ENCODE assay signal across 11 cellular contexts in the genomic region with DNA sequence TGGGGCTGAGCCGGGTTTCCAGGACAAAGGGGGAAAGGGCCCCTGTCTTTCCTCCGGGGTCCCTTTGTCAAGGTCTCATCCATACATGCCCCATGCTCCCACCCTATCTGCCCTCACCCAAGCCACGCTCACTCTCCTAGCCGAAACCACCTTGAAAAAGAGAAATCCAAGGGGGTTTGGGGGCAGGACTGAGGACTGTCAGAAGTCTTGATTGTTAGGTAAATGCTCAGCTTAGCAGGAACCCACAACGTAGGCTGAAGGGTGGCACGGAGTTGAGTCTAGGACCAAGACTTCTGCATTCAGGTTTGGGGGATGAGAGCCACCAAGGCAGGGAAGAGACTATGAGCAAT. TPM values are rescaled to one million over a fixed set of nuclear protein-coding genes. Genes with fewer than 3 reads are reported as not detected.
A peak's percentile ranks its signal among the peaks of the same experiment; 100 is the strongest.
DNase-seq lines count a peak whose midpoint lies in the region; ATAC-seq and TF ChIP-seq lines count a peak whose summit lies in the region.
"Had no signal": no experiment of that assay in that cellular context is flagged by ENCODE, and none has a peak within 500 bp of the region (broad histone marks: within the 10 kb centered on the region; RNA-seq: fewer than 3 reads in every experiment).

No MANE protein-coding gene starts in this region.

- H3K27ac Mint-ChIP-seq in naive thymus-derived CD8-positive, alpha-beta T cell = peak overlapping the region in 9 of 10 donors; percentile 48 to 92 (median 77)

- no peaks in the 10 kb centered on the region for H3K9me3 Mint-ChIP-seq in naive thymus-derived CD8-positive, alpha-beta T cell

- H3K27me3 ChIP-seq in BLaER1 (no peaks in the 10 kb centered on the region), HCT116 (ENCODE audit: insufficient read depth, low read length) (no peaks in the 10 kb centered on the region)
- H3K27me3 ChIP-seq: esophagus squamous epithelium had no signal

- TF ChIP-seq POLR2A in HCT116 (IDR thresholded peaks at IDR 0.05; ENCODE audit: borderline replicate concordance, extremely low read depth, insufficient read depth, insufficient read length) = no peak

- no peaks in the 10 kb centered on the region for H3K27me3 Mint-ChIP-seq in naive thymus-derived CD8-positive, alpha-beta T cell
- H3K27me3 Mint-ChIP-seq: CD4-positive, CD25-positive, alpha-beta regulatory T cell had no signal

- H3K9ac ChIP-seq in BLaER1 = no peak overlapping the region
- H3K9ac ChIP-seq in HCT116 (ENCODE audit: low read length) = no peak overlapping the region

- no peaks in the 10 kb centered on the region for H3K9me3 ChIP-seq in BLaER1
- no peaks in the 10 kb centered on the region for H3K9me3 ChIP-seq in HCT116 (ENCODE audit: control insufficient read depth in 1 of 2, insufficient read depth in 1 of 2, low read depth in 1 of 2, low read length in 2 of 2)
- H3K9me3 ChIP-seq: esophagus squamous epithelium had no signal

- H3K4me3 Mint-ChIP-seq in naive thymus-derived CD8-positive, alpha-beta T cell = peak overlapping the region in 4 of 10 donors; percentile 14 to 35 (median 30)
- H3K4me3 Mint-ChIP-seq: CD4-positive, CD25-positive, alpha-beta regulatory T cell had no signal

- POLR2A ChIA-PET in HCT116 (lab: Charles Lee) = interaction anchor here (1.1 to 1.2 kb wide), 2 partner anchors 15 to 16 kb away, joined by 3 to 5 read pairs; no protein-coding TSS in a partner anchor
- POLR2A ChIA-PET in naive thymus-derived CD8-positive, alpha-beta T cell (lab: Charles Lee) = interaction anchor here (0.6 to 12.0 kb wide), 5 partner anchors 10 to 504 kb away, joined by 3 to 192 read pairs (median 15); partner anchors contain the start of gene DBNL

- no peak for TF ChIP-seq RAD21 in HCT116 (IDR thresholded peaks at IDR 0.05; ENCODE audit: low read depth)

- RAD21 ChIA-PET in HCT116 (lab: Charles Lee; ENCODE audit: low non-redundant PET in 1 of 2, low total read pairs in 2 of 2, uncharacterized antibody in 2 of 2, unreplicated experiment in 2 of 2) = no interaction called here

- BruUV-seq in HCT116 (replicated peaks; lab: Mats Ljungman, UMichigan) = no TSS peak

- H3K9me2 ChIP-seq in HCT116 (ENCODE audit: insufficient read depth) = no peaks in the 10 kb centered on the region

- peak overlapping the region; percentile 16; the same call in 1 of the 2 replicates for H3K27ac ChIP-seq in BLaER1
- no peak overlapping the region for H3K27ac ChIP-seq in HCT116 (ENCODE audit: low read depth, low read length)
- peak overlapping the region; percentile 22 for H3K27ac ChIP-seq in angular gyrus (ENCODE audit: low read depth, low read length)
- H3K27ac ChIP-seq: esophagus squamous epithelium had no signal

- DNase-seq in HCT116 (ENCODE audit: low read depth, low spot score) (no peak), DMS153 (lab: John Stamatoyannopoulos, UW) (no peak), NCI-H2171 treated with DMSO at 0.1 percent for 48 hours (lab: John Stamatoyannopoulos, UW) (no peak)
- no peak for DNase-seq in naive thymus-derived CD8-positive, alpha-beta T cell
- DNase-seq in activated CD4-positive, alpha-beta T cell treated with anti-CD3 and anti-CD28 coated beads for 4 hours = no peak
- DNase-seq: esophagus squamous epithelium had no signal

- H2AFZ ChIP-seq in HCT116 (ENCODE audit: low read depth, low read length, poor library complexity, severe bottlenecking) = no peak overlapping the region

- CTCF ChIA-PET in HCT116 (lab: Charles Lee) = no interaction called here

- H4K20me1 ChIP-seq in BLaER1 (no peaks in the 10 kb centered on the region), HCT116 (ENCODE audit: insufficient read depth) (no peaks in the 10 kb centered on the region)

- 0 out of 2 replicates have a peak overlapping the region, but pooled peaks have one; percentile 32 for H3K4me2 ChIP-seq in BLaER1
- H3K4me2 ChIP-seq in HCT116 (ENCODE audit: low read length) = no peak overlapping the region

- H3K36me3 ChIP-seq in BLaER1 (peaks cover 34% of the 10 kb centered on the region), HCT116 (ENCODE audit: control insufficient read depth in 1 of 2, insufficient read depth in 2 of 2, low read length in 2 of 2) (peaks cover 0 to 4% of the 10 kb centered on the region in 2 experiments; a peak in 2 of 4 replicates)

- H3K79me2 ChIP-seq in HCT116 (ENCODE audit: insufficient read depth, low read length) = no peaks in the 10 kb centered on the region

- H3K4me1 ChIP-seq in BLaER1 = peaks cover 46% of the 10 kb centered on the region
- H3K4me1 ChIP-seq in HCT116 (ENCODE audit: control insufficient read depth in 1 of 2, insufficient read depth in 2 of 2, low read length in 2 of 2) = peaks cover 6 to 12% of the 10 kb centered on the region in 2 experiments

- intact Hi-C loops in HCT116 (cut with micrococcal nuclease) = no loop called here

- TF ChIP-seq CTCF in HCT116 (IDR thresholded peaks at IDR 0.05 in 2 of 3, conservative IDR thresholded peaks at IDR 0.05 in 1 of 3; ENCODE audit: borderline replicate concordance in 1 of 3, insufficient read depth in 1 of 3, low read depth in 2 of 3, low read length in 2 of 3) = no peak

- H3K36me3 Mint-ChIP-seq in naive thymus-derived CD8-positive, alpha-beta T cell = peaks cover 0 to 6% (median 0%) of the 10 kb centered on the region in 3 donors
- H3K36me3 Mint-ChIP-seq: CD4-positive, CD25-positive, alpha-beta regulatory T cell had no signal

- peaks cover 23 to 45% (median 39%) of the 10 kb centered on the region in 4 donors for H3K4me1 Mint-ChIP-seq in naive thymus-derived CD8-positive, alpha-beta T cell

- H3K4me3 ChIP-seq in BLaER1 = no peak overlapping the region
- H3K4me3 ChIP-seq in HCT116 (replicated peaks in 1 of 2; ENCODE audit: low read depth in 1 of 2, low read length in 2 of 2) = no peak overlapping the region
- H3K4me3 ChIP-seq: esophagus squamous epithelium had no signal

- ATAC-seq in HCT116 (no peak; the same call in none of the 2 replicates), GM19395 (IDR thresholded peaks at IDR 0.05; ENCODE audit: unreplicated experiment) (no peak)
- ATAC-seq in naive thymus-derived CD8-positive, alpha-beta T cell = peak in 1 of 2 donors; percentile 22

TF ChIP-seq in HCT116, 20 proteins besides CTCF, POLR2A, EP300 and RAD21:
- TF ChIP-seq CBX3 (IDR thresholded peaks at IDR 0.05; ENCODE audit: low read depth) (no peak), POLR2AphosphoS5 (IDR thresholded peaks at IDR 0.05; ENCODE audit: low read depth, low read length) (0 out of 2 replicates have a peak, but pooled peaks have one; percentile 14), ZBTB33 (IDR thresholded peaks at IDR 0.05; ENCODE audit: extremely low read depth, insufficient replicate concordance, low read length) (no peak), SIN3A (IDR thresholded peaks at IDR 0.05; ENCODE audit: low read depth) (no peak)
- TF ChIP-seq, protein P1, sequence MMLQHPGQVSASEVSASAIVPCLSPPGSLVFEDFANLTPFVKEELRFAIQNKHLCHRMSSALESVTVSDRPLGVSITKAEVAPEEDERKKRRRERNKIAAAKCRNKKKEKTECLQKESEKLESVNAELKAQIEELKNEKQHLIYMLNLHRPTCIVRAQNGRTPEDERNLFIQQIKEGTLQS (IDR thresholded peaks at IDR 0.05) = no peak

RNA-seq across cellular contexts. Expression of gene PGAM2, which starts 0.7 kb away (rescaled TPM):
- 0.27 TPM for total RNA-seq in HCT116 (2021; ENCODE audit: unreplicated experiment)
- 0.39 and 0.42 TPM in 2 replicates for polyA plus RNA-seq in HCT116 (2012)
- total RNA-seq in naive thymus-derived CD8-positive, alpha-beta T cell = 1 to 10 TPM; 3.3 to 3.9 TPM
- polyA plus RNA-seq in naive thymus-derived CD8-positive, alpha-beta T cell = not detected
- total RNA-seq: SK-MEL-5 had no signal
- polyA plus RNA-seq: CD4-positive, CD25-positive, alpha-beta regulatory T cell had no signal

RNA-seq across cellular contexts. Expression of gene POLM, which starts 16.2 kb away (rescaled TPM):
- total RNA-seq in HCT116 (2021; ENCODE audit: unreplicated experiment) = 28.7 TPM
- polyA plus RNA-seq in HCT116 (2012) = 13.4 and 13.5 TPM in 2 replicates
- total RNA-seq in naive thymus-derived CD8-positive, alpha-beta T cell = 100 to 1,000 TPM in 1 of 2 experiments, 10 to 100 TPM in 1; 96.4 to 106 TPM
- polyA plus RNA-seq in naive thymus-derived CD8-positive, alpha-beta T cell = 10 to 100 TPM; 11.1 to 24.8 (median 15.0) TPM

RNA-seq across cellular contexts. Expression of gene DBNL, which starts 21.6 kb away (rescaled TPM):
- 39.4 TPM for total RNA-seq in HCT116 (2021; ENCODE audit: unreplicated experiment)
- 36.9 and 38.3 TPM in 2 replicates for polyA plus RNA-seq in HCT116 (2012)
- 100 to 1,000 TPM; 184 to 192 TPM for total RNA-seq in naive thymus-derived CD8-positive, alpha-beta T cell
- 100 to 1,000 TPM; 180 to 222 (median 218) TPM for polyA plus RNA-seq in naive thymus-derived CD8-positive, alpha-beta T cell

RNA-seq across cellular contexts. Expression of gene AEBP1, which starts 38.1 kb away (rescaled TPM):
- 0.49 TPM for total RNA-seq in HCT116 (2021; ENCODE audit: unreplicated experiment)
- polyA plus RNA-seq in HCT116 (2012) = 0.05 and 0.18 TPM in 2 replicates
- 10 to 100 TPM; 37.1 to 38.5 TPM for total RNA-seq in naive thymus-derived CD8-positive, alpha-beta T cell
- 10 to 100 TPM in 1 of 3 donors, 1 to 10 TPM in 2; 2.4 to 10.4 (median 4.2) TPM for polyA plus RNA-seq in naive thymus-derived CD8-positive, alpha-beta T cell
- total RNA-seq: SK-MEL-5 had no signal

RNA-seq across cellular contexts. Expression of gene POLD2, which starts 57.3 kb away (rescaled TPM):
- total RNA-seq in HCT116 (2021; ENCODE audit: unreplicated experiment) = 237 TPM
- polyA plus RNA-seq in HCT116 (2012) = 250 and 261 TPM in 2 replicates
- total RNA-seq in naive thymus-derived CD8-positive, alpha-beta T cell = 10 to 100 TPM; 70.5 to 72.4 TPM
- 100 to 1,000 TPM in 1 of 3 donors, 10 to 100 TPM in 2; 64.3 to 102 (median 89.4) TPM for polyA plus RNA-seq in naive thymus-derived CD8-positive, alpha-beta T cell
